Comparison of ENCODE assay signal across 10 cellular contexts in the genomic region with DNA sequence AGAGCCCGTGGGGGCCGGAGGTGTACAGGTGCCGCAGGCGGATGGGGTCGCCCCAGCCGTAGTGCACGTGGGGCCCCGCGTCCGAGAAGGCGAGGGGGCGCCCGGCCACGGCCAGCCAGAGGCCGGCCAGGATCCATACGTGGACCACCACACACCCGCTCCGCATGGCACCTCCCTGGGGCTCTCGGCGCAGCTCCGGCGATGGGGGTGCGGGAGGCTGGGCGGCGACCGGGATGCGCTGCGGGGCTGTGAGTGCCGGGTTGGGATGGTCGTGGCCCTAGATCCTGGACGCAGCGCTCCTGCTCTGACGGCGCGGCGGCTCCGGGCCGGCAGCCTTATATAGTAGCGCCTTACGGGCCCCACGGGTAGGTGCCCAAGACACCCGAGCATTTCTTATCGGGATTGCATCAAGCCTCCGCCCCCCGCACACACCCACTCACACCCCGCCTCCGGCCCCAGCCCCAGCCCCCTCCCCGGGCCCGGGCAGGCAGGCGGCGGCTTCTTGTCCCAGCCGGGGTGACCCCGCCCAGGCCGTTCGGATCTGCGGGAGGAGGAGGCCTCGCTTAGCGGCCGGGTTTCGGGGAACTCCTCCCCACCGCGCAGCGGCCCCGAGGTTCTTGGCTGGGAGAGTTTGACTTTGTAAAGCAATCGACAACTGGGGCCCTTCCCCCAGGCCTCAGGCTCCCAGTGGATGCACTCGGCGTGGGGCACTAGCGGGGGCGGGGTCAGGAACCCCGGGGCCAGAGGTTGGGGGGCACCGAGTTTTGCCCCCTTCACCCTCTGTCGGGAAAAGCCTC. TPM values are rescaled to one million over a fixed set of nuclear protein-coding genes. Genes with fewer than 3 reads are reported as not detected.
DNase-seq lines count a peak whose midpoint lies in the region; ATAC-seq and TF ChIP-seq lines count a peak whose summit lies in the region.
"Had no signal": no experiment of that assay in that cellular context is flagged by ENCODE, and none has a peak within 500 bp of the region (broad histone marks: within the 10 kb centered on the region; RNA-seq: fewer than 3 reads in every experiment).

A gene with protein sequence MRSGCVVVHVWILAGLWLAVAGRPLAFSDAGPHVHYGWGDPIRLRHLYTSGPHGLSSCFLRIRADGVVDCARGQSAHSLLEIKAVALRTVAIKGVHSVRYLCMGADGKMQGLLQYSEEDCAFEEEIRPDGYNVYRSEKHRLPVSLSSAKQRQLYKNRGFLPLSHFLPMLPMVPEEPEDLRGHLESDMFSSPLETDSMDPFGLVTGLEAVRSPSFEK (minus strand): TSS at position 312 of the 797 bp plus-strand sequence. CDS start 146 bp downstream, at position 166.

- H3K4me1 ChIP-seq in PC-3 (ENCODE audit: insufficient read depth, low read length): peaks cover 13% of the 10 kb centered on the region

- H3K27me3 Mint-ChIP-seq in activated CD4-positive, alpha-beta T cell treated with anti-CD3 and anti-CD28 coated beads, Interleukin-2, amount 10 ng/mL, durations not matched to agents 7 days and 5 days: peaks cover 56% of the 10 kb centered on the region
- peaks cover 54% of the 10 kb centered on the region for H3K27me3 Mint-ChIP-seq in progenitor cell of endocrine pancreas

- TF ChIP-seq CTCF in PC-3 (conservative IDR thresholded peaks at IDR 0.05; ENCODE audit: low read depth, low read length) (no peak), progenitor cell of endocrine pancreas (IDR thresholded peaks at IDR 0.05; ENCODE audit: unreplicated experiment) (no peak)

- H3K9me2 ChIP-seq in PC-3 (replicated peaks; ENCODE audit: low read length): no peaks in the 10 kb centered on the region

- no peak within 1 kb of the TSS for H3K27ac Mint-ChIP-seq in activated CD4-positive, alpha-beta T cell treated with anti-CD3 and anti-CD28 coated beads, Interleukin-2, amount 10 ng/mL, durations not matched to agents 7 days and 5 days
- H3K27ac Mint-ChIP-seq in progenitor cell of endocrine pancreas: peak within 1 kb of the TSS; percentile 69

- H3K4me2 ChIP-seq in PC-3 (ENCODE audit: low read length): peak within 1 kb of the TSS; percentile 96

- H2AFZ ChIP-seq in PC-3 (ENCODE audit: low read length): peak within 1 kb of the TSS; percentile 94

- POLR2A ChIA-PET in activated CD4-positive, alpha-beta T cell treated with anti-CD3 and anti-CD28 coated beads, Interleukin-2, amount 10 ng/mL, durations not matched to agents 7 days and 5 days (lab: Charles Lee): no interaction called here
- POLR2A ChIA-PET in PC-3 (lab: Charles Lee; ENCODE audit: unreplicated experiment): no interaction called here

- no peaks in the 10 kb centered on the region for H3F3A ChIP-seq in PC-3 (ENCODE audit: low read length, unreplicated experiment)

- no peaks in the 10 kb centered on the region for H3K9me3 ChIP-seq in PC-3 (ENCODE audit: low read length)
- H3K9me3 ChIP-seq: tibial nerve had no signal

- peak; percentile 25 for DNase-seq in activated CD4-positive, alpha-beta T cell treated with anti-CD3 and anti-CD28 coated beads for 48 hours
- no peak for DNase-seq in activated CD4-positive, alpha-beta T cell treated with anti-CD3 and anti-CD28 coated beads, Interleukin-2, amount 10 ng/mL, durations not matched to agents 7 days and 5 days
- DNase-seq in PC-3: peak; percentile 18
- no peak for DNase-seq in progenitor cell of endocrine pancreas (ENCODE audit: low spot score, unreplicated experiment)
- no peak for DNase-seq in mesenteric fat pad (ENCODE audit: low spot score)

- no peaks in the 10 kb centered on the region for H3K27me3 ChIP-seq in PC-3 (ENCODE audit: low read length)

- peak within 1 kb of the TSS; percentile 68 for H3K4me3 ChIP-seq in PC-3 (ENCODE audit: low read length)
- H3K4me3 ChIP-seq: tibial nerve had no signal

- H3K36me3 ChIP-seq in PC-3 (ENCODE audit: low read depth, low read length): no peaks in the 10 kb centered on the region
- H3K36me3 ChIP-seq: tibial nerve had no signal

- BruUV-seq in PC-3 (replicated peaks; lab: Mats Ljungman, UMichigan): no TSS peak

- H3K9ac ChIP-seq in PC-3 (ENCODE audit: low read length): no peak within 1 kb of the TSS

- ATAC-seq in PC-3 (peak; percentile 32), esophagus mucosa (peak; percentile 12), GM21619 (IDR thresholded peaks at IDR 0.05; ENCODE audit: unreplicated experiment) (no peak), GM21381 (IDR thresholded peaks at IDR 0.05; ENCODE audit: unreplicated experiment) (no peak)

- CTCF ChIA-PET in activated CD4-positive, alpha-beta T cell treated with anti-CD3 and anti-CD28 coated beads, Interleukin-2, amount 10 ng/mL, durations not matched to agents 7 days and 5 days (lab: Charles Lee): no interaction called here
- CTCF ChIA-PET in PC-3 (lab: Charles Lee): no interaction called here

- no peaks in the 10 kb centered on the region for H4K20me1 ChIP-seq in PC-3 (ENCODE audit: low read length)

- no peaks in the 10 kb centered on the region for H3K36me3 Mint-ChIP-seq in activated CD4-positive, alpha-beta T cell treated with anti-CD3 and anti-CD28 coated beads, Interleukin-2, amount 10 ng/mL, durations not matched to agents 7 days and 5 days (ENCODE audit: low read depth)
- H3K36me3 Mint-ChIP-seq in progenitor cell of endocrine pancreas (ENCODE audit: insufficient read depth): no peaks in the 10 kb centered on the region
- H3K36me3 Mint-ChIP-seq: IgD-negative memory B cell had no signal

- intact Hi-C loops in PC-3 (cut with micrococcal nuclease): no loop called here

- H3K9me3 Mint-ChIP-seq in activated CD4-positive, alpha-beta T cell treated with anti-CD3 and anti-CD28 coated beads, Interleukin-2, amount 10 ng/mL, durations not matched to agents 7 days and 5 days: no peaks in the 10 kb centered on the region
- H3K9me3 Mint-ChIP-seq in progenitor cell of endocrine pancreas (ENCODE audit: low read depth): no peaks in the 10 kb centered on the region
- H3K9me3 Mint-ChIP-seq: IgD-negative memory B cell had no signal

- peaks cover 4% of the 10 kb centered on the region for H3K4me1 Mint-ChIP-seq in activated CD4-positive, alpha-beta T cell treated with anti-CD3 and anti-CD28 coated beads, Interleukin-2, amount 10 ng/mL, durations not matched to agents 7 days and 5 days
- H3K4me1 Mint-ChIP-seq in progenitor cell of endocrine pancreas (ENCODE audit: low read depth): peaks cover 13% of the 10 kb centered on the region

- no peaks in the 10 kb centered on the region for H3K79me2 ChIP-seq in PC-3 (ENCODE audit: low read length)

- no peak within 1 kb of the TSS for H3K27ac ChIP-seq in PC-3 (ENCODE audit: low read length)
- H3K27ac ChIP-seq: tibial nerve had no signal

- H3K4me3 Mint-ChIP-seq in activated CD4-positive, alpha-beta T cell treated with anti-CD3 and anti-CD28 coated beads, Interleukin-2, amount 10 ng/mL, durations not matched to agents 7 days and 5 days: no peak within 1 kb of the TSS
- H3K4me3 Mint-ChIP-seq in progenitor cell of endocrine pancreas (ENCODE audit: low read depth): peak within 1 kb of the TSS; percentile 59

RNA-seq across cellular contexts. Expression of the gene that starts here (rescaled TPM):
- total RNA-seq in activated CD4-positive, alpha-beta T cell treated with anti-CD3 and anti-CD28 coated beads, Interleukin-2, amount 10 ng/mL, durations not matched to agents 7 days and 5 days: not detected
- total RNA-seq in PC-3 (2014; rRNA removed): not detected in 2 replicates
- not detected for total RNA-seq in esophagus mucosa
- total RNA-seq in progenitor cell of endocrine pancreas: not detected in 2 replicates
- not detected for total RNA-seq in mesenteric fat pad
- total RNA-seq: tibial nerve had no signal

Comparison
In these comparisons a context has a peak if more than half of its experiments do, and no peak if none do; other contexts are left out.
1. Peak in DNase-seq, ATAC-seq, H3K4me3 ChIP-seq and H3K4me2 ChIP-seq in PC-3; RNA of the gene not detected or under 1 TPM.
2. Peak in ATAC-seq in esophagus mucosa; RNA of the gene not detected or under 1 TPM.